33 cellular contexts compared by ENCODE assay signal in genomic region chr6:88209301-88209700, GRCh38. TPM values are rescaled to one million over a fixed set of nuclear protein-coding genes. Genes with fewer than 3 reads are reported as not detected.
DNase-seq lines count a peak whose midpoint lies in the region; ATAC-seq and TF ChIP-seq lines count a peak whose summit lies in the region.
"Had no signal": no experiment of that assay in that cellular context is flagged by ENCODE, and none has a peak within 500 bp of the region (broad histone marks: within the 10 kb centered on the region; RNA-seq: fewer than 3 reads in every experiment).

No MANE protein-coding gene starts in this region.

- in situ Hi-C loops in G401 (cut with HindIII; ENCODE audit: low sequenced_read_pairs), result no loop called here

- intact Hi-C loops in testis (cut with DNase I; ENCODE audit: low total_unique reads), result no loop called here

- TF ChIP-seq POLR2A in testis (IDR thresholded peaks at IDR 0.05), result no peak

- H3K4me1 ChIP-seq in testis, result no peaks in the 10 kb centered on the region
- H3K4me1 ChIP-seq: A549; BE2C; BLaER1; BLaER1 treated with 17β-estradiol and CSF1 and Interleukin-3, amounts not matched to agents 10 nM and 100 nM; Caco-2 had no signal

- no peak overlapping the region for H3K4me3 ChIP-seq in testis
- H3K4me3 ChIP-seq: A549; BLaER1; BLaER1 treated with 17β-estradiol and CSF1 and Interleukin-3, amounts not matched to agents 10 nM and 100 nM had no signal

- WGBS in testis, 2 donors, result 75 to 86% methylated on average over 1 of the region's 1 CpG

- no peak for ATAC-seq in HG02840 (IDR thresholded peaks at IDR 0.05; ENCODE audit: low FRiP score, unreplicated experiment)
- ATAC-seq: A549; CD8-positive, alpha-beta T cell had no signal

- no peak overlapping the region for H3K27ac ChIP-seq in testis
- H3K27ac ChIP-seq: 22Rv1; A549; BLaER1; BLaER1 treated with 17β-estradiol and CSF1 and Interleukin-3, amounts not matched to agents 10 nM and 100 nM; C4-2B had no signal

- no peaks in the 10 kb centered on the region for H3K27me3 ChIP-seq in testis
- H3K27me3 ChIP-seq: BE2C; BLaER1; BLaER1 treated with 17β-estradiol and CSF1 and Interleukin-3, amounts not matched to agents 10 nM and 100 nM had no signal

- H3K36me3 ChIP-seq in testis (ENCODE audit: low read depth, missing control alignments), result no peaks in the 10 kb centered on the region
- H3K36me3 ChIP-seq: BE2C; BLaER1; BLaER1 treated with 17β-estradiol and CSF1 and Interleukin-3, amounts not matched to agents 10 nM and 100 nM had no signal

- DNase-seq in G401 (ENCODE audit: low spot score) (peak; percentile 84), cerebellar cortex (ENCODE audit: low spot score) (peak; percentile 80), cerebellum (ENCODE audit: low spot score) (peak; percentile 67), MV-4-11 (lab: John Stamatoyannopoulos, UW) (no peak), testis (no peak)
- DNase-seq: 8988T; ACHN; AML-193; BE2C; Caco-2; Calu3; CD4-positive, alpha-beta memory T cell; CD4-positive, alpha-beta T cell; CD4-positive, CD25-positive, alpha-beta regulatory T cell; CD8-positive, alpha-beta memory T cell; CD8-positive, alpha-beta T cell; COR-L47; DMS153; DMS53; DMS79; DMS79 treated with DMSO at 0.1 percent for 48 hours; DND-41; EL had no signal

- no peaks in the 10 kb centered on the region for H3K9me3 ChIP-seq in testis
- H3K9me3 ChIP-seq: A549, BE2C, BLaER1, Caco-2 had no signal

- TF ChIP-seq CTCF in testis (IDR thresholded peaks at IDR 0.05), result no peak

RNA-seq across cellular contexts. Expression of gene CNR1, which starts 43.2 kb away (rescaled TPM):
- total RNA-seq in G401 (2014; rRNA removed; shearing (Covaris generic)), result not detected in 2 replicates
- total RNA-seq in cerebellum, result 225 TPM
- total RNA-seq in testis, result 1 to 10 TPM; 4.3 to 4.9 TPM
- 2.3 TPM for polyA plus RNA-seq in testis (ENCODE audit: insufficient read depth, low read depth, low replicate concordance)
- total RNA-seq: A172; A673; Caco-2; CD4-positive, alpha-beta memory T cell; CD4-positive, alpha-beta T cell; CD4-positive, CD25-positive, alpha-beta regulatory T cell; CD8-positive, alpha-beta memory T cell; CD8-positive, alpha-beta T cell had no signal
- polyA plus RNA-seq: AG04450; BJ; CD4-positive, alpha-beta memory T cell; CD4-positive, CD25-positive, alpha-beta regulatory T cell; CD8-positive, alpha-beta memory T cell had no signal

Comparison
In these comparisons a context has a peak if more than half of its experiments do, and no peak if none do; other contexts are left out.
1. DNase-seq: peak in G401 (single experiment), cerebellar cortex (single experiment) and cerebellum (single experiment); none in MV-4-11 (single experiment) and testis (single experiment).
2. RNA of gene CNR1, which starts 43.2 kb away (total RNA-seq): 225 TPM in cerebellum (single experiment); 4.3 to 4.9 TPM in testis and not detected in G401; every median in the first group is over 10 times any median in the second.